In the genomic region with DNA sequence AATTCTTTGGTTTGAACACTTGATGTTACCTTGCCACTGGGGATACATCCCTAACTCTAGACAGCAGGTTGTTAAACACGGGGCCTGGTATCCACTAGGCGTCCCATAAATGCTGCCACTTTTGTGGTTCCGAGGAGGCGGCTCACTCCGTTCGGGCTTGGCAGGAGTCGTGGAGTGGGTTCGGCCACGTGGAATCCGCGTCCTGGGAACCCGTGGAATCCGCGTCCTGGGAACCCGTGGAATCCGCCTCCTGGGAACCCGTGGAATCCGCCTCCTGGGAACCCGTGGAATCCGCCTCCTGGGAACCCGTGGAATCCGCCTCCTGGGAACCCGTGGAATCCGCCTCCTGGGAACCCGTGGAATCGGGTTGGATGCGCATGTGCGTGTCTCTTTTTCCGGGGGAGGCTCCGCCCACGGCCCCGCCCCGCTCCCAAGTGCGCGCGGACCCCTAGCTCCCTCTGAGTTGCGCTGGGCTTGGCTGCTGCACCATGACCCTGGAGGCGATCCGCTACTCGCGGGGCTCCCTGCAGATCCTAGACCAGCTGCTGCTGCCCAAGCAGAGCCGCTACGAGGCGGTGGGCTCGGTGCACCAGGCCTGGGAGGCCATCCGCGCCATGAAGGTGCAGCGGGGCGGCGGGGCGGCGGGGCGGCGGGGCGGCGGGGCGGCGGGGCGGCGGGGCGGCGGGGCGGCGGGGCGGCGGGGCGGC, we compare ENCODE assay signal across 1 cellular context.
TF ChIP-seq lines count a peak whose summit lies in the region.

Gene MRI1, plus strand, starts transcription at position 422 of the 707 bp plus-strand sequence. Its CDS starts 67 bp downstream, at position 489.

TF ChIP-seq in HepG2, 621 proteins besides CTCF, POLR2A, EP300 and RAD21 (continued from another document and continues in another):
- TF ChIP-seq ATM (IDR thresholded peaks at IDR 0.05; ENCODE audit: borderline replicate concordance) (no peak), ZNF235 (CRISPR knock-in tag; IDR thresholded peaks at IDR 0.05; ENCODE audit: borderline replicate concordance) (no peak), GATA4 (IDR thresholded peaks at IDR 0.05; ENCODE audit: borderline replicate concordance, low read depth) (peak; percentile 52; the same call in 1 of the 2 replicates), SRSF1 (optimal IDR thresholded peaks at IDR 0.05; ENCODE audit: low read depth, low read length) (no peak), PRMT3 (CRISPR knock-in tag; IDR thresholded peaks at IDR 0.05; ENCODE audit: borderline replicate concordance, low read depth) (no peak), ZNF589 (CRISPR knock-in tag; conservative IDR thresholded peaks at IDR 0.05) (no peak), ARNT2 (CRISPR knock-in tag; IDR thresholded peaks at IDR 0.05; ENCODE audit: low read depth) (no peak), ZNF331 (CRISPR knock-in tag; IDR thresholded peaks at IDR 0.05) (no peak), NFYC (CRISPR knock-in tag; IDR thresholded peaks at IDR 0.05) (no peak), CBX2 (IDR thresholded peaks at IDR 0.05; ENCODE audit: low read depth, low read length) (no peak), CBX2 (CRISPR knock-in tag; IDR thresholded peaks at IDR 0.05; ENCODE audit: low read depth) (no peak), ZNF143 (CRISPR knock-in tag; IDR thresholded peaks at IDR 0.05) (0 out of 2 replicates have a peak, but pooled peaks have one; percentile 45), ESRRA (CRISPR knock-in tag; IDR thresholded peaks at IDR 0.05; ENCODE audit: low read depth) (no peak), ATF4 (CRISPR knock-in tag; IDR thresholded peaks at IDR 0.05) (no peak), KDM4B (CRISPR knock-in tag; IDR thresholded peaks at IDR 0.05) (no peak), ZNF468 (CRISPR knock-in tag; IDR thresholded peaks at IDR 0.05) (no peak), ZNF678 (CRISPR knock-in tag; IDR thresholded peaks at IDR 0.05) (no peak), SRF (IDR thresholded peaks at IDR 0.05; ENCODE audit: low read depth, low read length) (no peak), LCORL (IDR thresholded peaks at IDR 0.05) (no peak), LCORL (CRISPR knock-in tag; IDR thresholded peaks at IDR 0.05) (no peak), ZEB1 (IDR thresholded peaks at IDR 0.05; ENCODE audit: insufficient replicate concordance, low read depth) (no peak), HMG20B (CRISPR knock-in tag; conservative IDR thresholded peaks at IDR 0.05) (no peak), ATF1 (CRISPR knock-in tag; IDR thresholded peaks at IDR 0.05) (no peak), ZNF484 (CRISPR knock-in tag; IDR thresholded peaks at IDR 0.05; ENCODE audit: borderline replicate concordance, low read depth) (no peak), ARNTL (CRISPR knock-in tag; IDR thresholded peaks at IDR 0.05) (peak; percentile 51; the same call in 1 of the 2 replicates), ZNF335 (CRISPR knock-in tag; IDR thresholded peaks at IDR 0.05) (no peak), GLI4 (CRISPR knock-in tag; IDR thresholded peaks at IDR 0.05; ENCODE audit: borderline replicate concordance) (no peak), YY1 (IDR thresholded peaks at IDR 0.05; ENCODE audit: insufficient read depth, insufficient replicate concordance, low read depth, low read length) (no peak), SP4 (CRISPR knock-in tag; IDR thresholded peaks at IDR 0.05) (0 out of 2 replicates have a peak, but pooled peaks have one; percentile 46), CREB3 (CRISPR knock-in tag; IDR thresholded peaks at IDR 0.05) (no peak), SIX1 (CRISPR knock-in tag; IDR thresholded peaks at IDR 0.05; ENCODE audit: borderline replicate concordance) (no peak), ZNF337 (CRISPR knock-in tag; IDR thresholded peaks at IDR 0.05; ENCODE audit: borderline replicate concordance, low read depth) (no peak), HNRNPH1 (optimal IDR thresholded peaks at IDR 0.05; ENCODE audit: low read depth, low read length) (no peak), PITX1 (CRISPR knock-in tag; IDR thresholded peaks at IDR 0.05) (no peak), ZSCAN12 (CRISPR knock-in tag; IDR thresholded peaks at IDR 0.05) (no peak), SNRNP70 (IDR thresholded peaks at IDR 0.05; ENCODE audit: low read depth, low read length) (no peak), IRF1 (CRISPR knock-in tag; IDR thresholded peaks at IDR 0.05; ENCODE audit: low read depth) (no peak), ZNF720 (CRISPR knock-in tag; IDR thresholded peaks at IDR 0.05) (no peak), MBNL3 (CRISPR knock-in tag; conservative IDR thresholded peaks at IDR 0.05) (no peak), HCFC1 (IDR thresholded peaks at IDR 0.05; ENCODE audit: low read depth, low read length) (no peak), FOXJ3 (CRISPR knock-in tag; IDR thresholded peaks at IDR 0.05; ENCODE audit: borderline replicate concordance) (no peak), YEATS2 (CRISPR knock-in tag; IDR thresholded peaks at IDR 0.05; ENCODE audit: borderline replicate concordance) (peak; percentile 68), ZNF260 (CRISPR knock-in tag; IDR thresholded peaks at IDR 0.05; ENCODE audit: borderline replicate concordance, low read depth) (no peak), WIZ (CRISPR knock-in tag; IDR thresholded peaks at IDR 0.05) (no peak), MIER2 (CRISPR knock-in tag; IDR thresholded peaks at IDR 0.05) (no peak)
- TF ChIP-seq, protein P1, sequence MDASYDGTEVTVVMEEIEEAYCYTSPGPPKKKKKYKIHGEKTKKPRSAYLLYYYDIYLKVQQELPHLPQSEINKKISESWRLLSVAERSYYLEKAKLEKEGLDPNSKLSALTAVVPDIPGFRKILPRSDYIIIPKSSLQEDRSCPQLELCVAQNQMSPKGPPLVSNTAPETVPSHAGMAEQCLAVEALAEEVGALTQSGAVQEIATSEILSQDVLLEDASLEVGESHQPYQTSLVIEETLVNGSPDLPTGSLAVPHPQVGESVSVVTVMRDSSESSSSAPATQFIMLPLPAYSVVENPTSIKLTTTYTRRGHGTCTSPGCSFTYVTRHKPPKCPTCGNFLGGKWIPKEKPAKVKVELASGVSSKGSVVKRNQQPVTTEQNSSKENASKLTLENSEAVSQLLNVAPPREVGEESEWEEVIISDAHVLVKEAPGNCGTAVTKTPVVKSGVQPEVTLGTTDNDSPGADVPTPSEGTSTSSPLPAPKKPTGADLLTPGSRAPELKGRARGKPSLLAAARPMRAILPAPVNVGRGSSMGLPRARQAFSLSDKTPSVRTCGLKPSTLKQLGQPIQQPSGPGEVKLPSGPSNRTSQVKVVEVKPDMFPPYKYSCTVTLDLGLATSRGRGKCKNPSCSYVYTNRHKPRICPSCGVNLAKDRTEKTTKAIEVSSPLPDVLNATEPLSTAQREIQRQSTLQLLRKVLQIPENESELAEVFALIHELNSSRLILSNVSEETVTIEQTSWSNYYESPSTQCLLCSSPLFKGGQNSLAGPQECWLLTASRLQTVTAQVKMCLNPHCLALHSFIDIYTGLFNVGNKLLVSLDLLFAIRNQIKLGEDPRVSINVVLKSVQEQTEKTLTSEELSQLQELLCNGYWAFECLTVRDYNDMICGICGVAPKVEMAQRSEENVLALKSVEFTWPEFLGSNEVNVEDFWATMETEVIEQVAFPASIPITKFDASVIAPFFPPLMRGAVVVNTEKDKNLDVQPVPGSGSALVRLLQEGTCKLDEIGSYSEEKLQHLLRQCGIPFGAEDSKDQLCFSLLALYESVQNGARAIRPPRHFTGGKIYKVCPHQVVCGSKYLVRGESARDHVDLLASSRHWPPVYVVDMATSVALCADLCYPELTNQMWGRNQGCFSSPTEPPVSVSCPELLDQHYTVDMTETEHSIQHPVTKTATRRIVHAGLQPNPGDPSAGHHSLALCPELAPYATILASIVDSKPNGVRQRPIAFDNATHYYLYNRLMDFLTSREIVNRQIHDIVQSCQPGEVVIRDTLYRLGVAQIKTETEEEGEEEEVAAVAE (CRISPR knock-in tag; IDR thresholded peaks at IDR 0.05; ENCODE audit: borderline replicate concordance), result no peak
- TF ChIP-seq, protein P2, sequence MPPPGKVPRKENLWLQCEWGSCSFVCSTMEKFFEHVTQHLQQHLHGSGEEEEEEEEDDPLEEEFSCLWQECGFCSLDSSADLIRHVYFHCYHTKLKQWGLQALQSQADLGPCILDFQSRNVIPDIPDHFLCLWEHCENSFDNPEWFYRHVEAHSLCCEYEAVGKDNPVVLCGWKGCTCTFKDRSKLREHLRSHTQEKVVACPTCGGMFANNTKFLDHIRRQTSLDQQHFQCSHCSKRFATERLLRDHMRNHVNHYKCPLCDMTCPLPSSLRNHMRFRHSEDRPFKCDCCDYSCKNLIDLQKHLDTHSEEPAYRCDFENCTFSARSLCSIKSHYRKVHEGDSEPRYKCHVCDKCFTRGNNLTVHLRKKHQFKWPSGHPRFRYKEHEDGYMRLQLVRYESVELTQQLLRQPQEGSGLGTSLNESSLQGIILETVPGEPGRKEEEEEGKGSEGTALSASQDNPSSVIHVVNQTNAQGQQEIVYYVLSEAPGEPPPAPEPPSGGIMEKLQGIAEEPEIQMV (CRISPR knock-in tag; IDR thresholded peaks at IDR 0.05; ENCODE audit: low read depth), result no peak
- TF ChIP-seq, protein P3, sequence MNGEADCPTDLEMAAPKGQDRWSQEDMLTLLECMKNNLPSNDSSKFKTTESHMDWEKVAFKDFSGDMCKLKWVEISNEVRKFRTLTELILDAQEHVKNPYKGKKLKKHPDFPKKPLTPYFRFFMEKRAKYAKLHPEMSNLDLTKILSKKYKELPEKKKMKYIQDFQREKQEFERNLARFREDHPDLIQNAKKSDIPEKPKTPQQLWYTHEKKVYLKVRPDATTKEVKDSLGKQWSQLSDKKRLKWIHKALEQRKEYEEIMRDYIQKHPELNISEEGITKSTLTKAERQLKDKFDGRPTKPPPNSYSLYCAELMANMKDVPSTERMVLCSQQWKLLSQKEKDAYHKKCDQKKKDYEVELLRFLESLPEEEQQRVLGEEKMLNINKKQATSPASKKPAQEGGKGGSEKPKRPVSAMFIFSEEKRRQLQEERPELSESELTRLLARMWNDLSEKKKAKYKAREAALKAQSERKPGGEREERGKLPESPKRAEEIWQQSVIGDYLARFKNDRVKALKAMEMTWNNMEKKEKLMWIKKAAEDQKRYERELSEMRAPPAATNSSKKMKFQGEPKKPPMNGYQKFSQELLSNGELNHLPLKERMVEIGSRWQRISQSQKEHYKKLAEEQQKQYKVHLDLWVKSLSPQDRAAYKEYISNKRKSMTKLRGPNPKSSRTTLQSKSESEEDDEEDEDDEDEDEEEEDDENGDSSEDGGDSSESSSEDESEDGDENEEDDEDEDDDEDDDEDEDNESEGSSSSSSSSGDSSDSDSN (CRISPR knock-in tag; IDR thresholded peaks at IDR 0.05), result peak; percentile 61; the same call in 1 of the 2 replicates
- TF ChIP-seq, protein P4, sequence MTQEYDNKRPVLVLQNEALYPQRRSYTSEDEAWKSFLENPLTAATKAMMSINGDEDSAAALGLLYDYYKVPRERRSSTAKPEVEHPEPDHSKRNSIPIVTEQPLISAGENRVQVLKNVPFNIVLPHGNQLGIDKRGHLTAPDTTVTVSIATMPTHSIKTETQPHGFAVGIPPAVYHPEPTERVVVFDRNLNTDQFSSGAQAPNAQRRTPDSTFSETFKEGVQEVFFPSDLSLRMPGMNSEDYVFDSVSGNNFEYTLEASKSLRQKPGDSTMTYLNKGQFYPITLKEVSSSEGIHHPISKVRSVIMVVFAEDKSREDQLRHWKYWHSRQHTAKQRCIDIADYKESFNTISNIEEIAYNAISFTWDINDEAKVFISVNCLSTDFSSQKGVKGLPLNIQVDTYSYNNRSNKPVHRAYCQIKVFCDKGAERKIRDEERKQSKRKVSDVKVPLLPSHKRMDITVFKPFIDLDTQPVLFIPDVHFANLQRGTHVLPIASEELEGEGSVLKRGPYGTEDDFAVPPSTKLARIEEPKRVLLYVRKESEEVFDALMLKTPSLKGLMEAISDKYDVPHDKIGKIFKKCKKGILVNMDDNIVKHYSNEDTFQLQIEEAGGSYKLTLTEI (CRISPR knock-in tag; conservative IDR thresholded peaks at IDR 0.05), result no peak
- TF ChIP-seq, protein P5, sequence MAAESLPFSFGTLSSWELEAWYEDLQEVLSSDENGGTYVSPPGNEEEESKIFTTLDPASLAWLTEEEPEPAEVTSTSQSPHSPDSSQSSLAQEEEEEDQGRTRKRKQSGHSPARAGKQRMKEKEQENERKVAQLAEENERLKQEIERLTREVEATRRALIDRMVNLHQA (CRISPR knock-in tag; IDR thresholded peaks at IDR 0.05), result no peak
- TF ChIP-seq, protein P6, sequence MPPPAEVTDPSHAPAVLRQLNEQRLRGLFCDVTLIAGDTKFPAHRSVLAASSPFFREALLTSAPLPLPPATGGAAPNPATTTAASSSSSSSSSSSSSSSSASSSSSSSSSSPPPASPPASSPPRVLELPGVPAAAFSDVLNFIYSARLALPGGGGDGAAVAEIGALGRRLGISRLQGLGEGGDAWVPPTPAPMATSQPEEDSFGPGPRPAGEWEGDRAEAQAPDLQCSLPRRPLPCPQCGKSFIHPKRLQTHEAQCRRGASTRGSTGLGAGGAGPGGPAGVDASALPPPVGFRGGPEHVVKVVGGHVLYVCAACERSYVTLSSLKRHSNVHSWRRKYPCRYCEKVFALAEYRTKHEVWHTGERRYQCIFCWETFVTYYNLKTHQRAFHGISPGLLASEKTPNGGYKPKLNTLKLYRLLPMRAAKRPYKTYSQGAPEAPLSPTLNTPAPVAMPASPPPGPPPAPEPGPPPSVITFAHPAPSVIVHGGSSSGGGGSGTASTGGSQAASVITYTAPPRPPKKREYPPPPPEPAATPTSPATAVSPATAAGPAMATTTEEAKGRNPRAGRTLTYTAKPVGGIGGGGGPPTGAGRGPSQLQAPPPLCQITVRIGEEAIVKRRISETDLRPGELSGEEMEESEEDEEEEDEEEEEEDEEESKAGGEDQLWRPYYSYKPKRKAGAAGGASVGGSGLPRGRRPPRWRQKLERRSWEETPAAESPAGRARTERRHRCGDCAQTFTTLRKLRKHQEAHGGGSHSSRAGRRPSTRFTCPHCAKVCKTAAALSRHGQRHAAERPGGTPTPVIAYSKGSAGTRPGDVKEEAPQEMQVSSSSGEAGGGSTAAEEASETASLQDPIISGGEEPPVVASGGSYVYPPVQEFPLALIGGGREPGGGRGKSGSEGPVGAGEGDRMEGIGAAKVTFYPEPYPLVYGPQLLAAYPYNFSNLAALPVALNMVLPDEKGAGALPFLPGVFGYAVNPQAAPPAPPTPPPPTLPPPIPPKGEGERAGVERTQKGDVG (CRISPR knock-in tag; IDR thresholded peaks at IDR 0.05; ENCODE audit: borderline replicate concordance), result no peak
